ENCODE assay signal across 1 cellular context in genomic region chr3:51557993-51558392, GRCh38.
TF ChIP-seq lines count a peak whose summit lies in the region.

No MANE protein-coding gene starts in this region.

TF ChIP-seq in HepG2, 621 proteins besides CTCF, POLR2A, EP300 and RAD21:
- TF ChIP-seq ZNF382 (CRISPR knock-in tag; IDR thresholded peaks at IDR 0.05; ENCODE audit: borderline replicate concordance), result no peak
- TF ChIP-seq ZNF143 (CRISPR knock-in tag; IDR thresholded peaks at IDR 0.05), result no peak
- no peak for TF ChIP-seq ZNF253 (CRISPR knock-in tag; IDR thresholded peaks at IDR 0.05; ENCODE audit: borderline replicate concordance)
- no peak for TF ChIP-seq ZNF816 (CRISPR knock-in tag; IDR thresholded peaks at IDR 0.05; ENCODE audit: borderline replicate concordance)
- no peak for TF ChIP-seq ZNF670 (CRISPR knock-in tag; IDR thresholded peaks at IDR 0.05; ENCODE audit: borderline replicate concordance)
- TF ChIP-seq MYNN (CRISPR knock-in tag; IDR thresholded peaks at IDR 0.05; ENCODE audit: low read depth), result no peak
- no peak for TF ChIP-seq THYN1 (CRISPR knock-in tag; IDR thresholded peaks at IDR 0.05; ENCODE audit: borderline replicate concordance, low read depth)
- TF ChIP-seq THAP9 (CRISPR knock-in tag; IDR thresholded peaks at IDR 0.05; ENCODE audit: borderline replicate concordance), result no peak
- TF ChIP-seq BRF2 (CRISPR knock-in tag; IDR thresholded peaks at IDR 0.05), result no peak
- no peak for TF ChIP-seq ZNF607 (CRISPR knock-in tag; IDR thresholded peaks at IDR 0.05; ENCODE audit: borderline replicate concordance)
- no peak for TF ChIP-seq TBL1XR1 (IDR thresholded peaks at IDR 0.05; ENCODE audit: borderline replicate concordance, low read length, partially characterized antibody)
- no peak for TF ChIP-seq YEATS2 (CRISPR knock-in tag; IDR thresholded peaks at IDR 0.05; ENCODE audit: borderline replicate concordance)
- TF ChIP-seq MAF1 (CRISPR knock-in tag; IDR thresholded peaks at IDR 0.05; ENCODE audit: borderline replicate concordance), result no peak
- TF ChIP-seq ZNF768 (CRISPR knock-in tag; IDR thresholded peaks at IDR 0.05), result no peak
- no peak for TF ChIP-seq NFIB (CRISPR knock-in tag; IDR thresholded peaks at IDR 0.05; ENCODE audit: borderline replicate concordance)
- no peak for TF ChIP-seq HNRNPL (IDR thresholded peaks at IDR 0.05; ENCODE audit: low read depth, low read length)
- TF ChIP-seq SOX6 (IDR thresholded peaks at IDR 0.05), result no peak
- TF ChIP-seq SOX6 (CRISPR knock-in tag; IDR thresholded peaks at IDR 0.05), result no peak
- TF ChIP-seq BRCA1 (CRISPR knock-in tag; IDR thresholded peaks at IDR 0.05), result no peak
